ENCODE assay signal across 23 cellular contexts in genomic region chr7:773622-773915, GRCh38.
"Had no signal": no experiment of that assay in that cellular context is flagged by ENCODE, and none has a peak within 500 bp of the region (broad histone marks: within the 10 kb centered on the region; RNA-seq: fewer than 3 reads in every experiment).

No MANE protein-coding gene starts in this region.

- DNase-seq: hippocampal formation; left colon; lower lobe of right lung; mammary epithelial cell; midbrain; naive thymus-derived CD4-positive, alpha-beta T cell; stimulated activated CD4-positive, alpha-beta T cell treated with anti-CD3 and anti-CD28 coated beads, Interleukin-1b, Interleukin-23, amount 100 ng/mL, for 48 hours; stimulated activated CD4-positive, alpha-beta T cell treated with anti-CD3 and anti-CD28 coated beads, Interleukin-2, amount 100 ng/mL, for 48 hours; stimulated activated CD4-positive, alpha-beta T cell treated with anti-CD3 and anti-CD28 coated beads, Interleukin-4, amount 100 ng/mL, for 4 hours; stimulated activated CD8-positive, alpha-beta memory T cell treated with anti-CD3 and anti-CD28 coated beads, Interleukin-4, amount 100 ng/mL, for 48 hours; stimulated activated naive CD4-positive, alpha-beta T cell treated with Interleukin-2 at 50 U/mL for 16 hours; stimulated activated naive CD8-positive, alpha-beta T cell treated with anti-CD3 and anti-CD28 coated beads, Interleukin-15, amount 100 ng/mL, for 72 hours; uterus had no signal

- H3K27me3 Mint-ChIP-seq: naive thymus-derived CD4-positive, alpha-beta T cell; natural killer cell treated with Interleukin-12 subunit alpha and Interleukin-12 subunit beta and Interleukin-15 and Interleukin-18, amount 100 ng/mL, for 72 hours; stimulated activated memory B cell treated with anti-CD40 and anti-IgM and Interleukin-4, amounts not matched to agents 10 μg/mL and 1 μg/mL and 100 μg/mL, for 72 hours; stimulated activated naive CD8-positive, alpha-beta T cell treated with anti-CD3 and anti-CD28 coated beads, Interleukin-15, amount 100 ng/mL, for 72 hours; type B pancreatic cell had no signal

- H3K4me3 Mint-ChIP-seq: naive thymus-derived CD4-positive, alpha-beta T cell; natural killer cell treated with Interleukin-12 subunit alpha and Interleukin-12 subunit beta and Interleukin-15 and Interleukin-18, amount 100 ng/mL, for 72 hours; stimulated activated memory B cell treated with anti-CD40 and anti-IgM and Interleukin-4, amounts not matched to agents 10 μg/mL and 1 μg/mL and 100 μg/mL, for 72 hours; stimulated activated naive CD8-positive, alpha-beta T cell treated with anti-CD3 and anti-CD28 coated beads, Interleukin-15, amount 100 ng/mL, for 72 hours; type B pancreatic cell had no signal

- H3K9me3 ChIP-seq: left lung, lower lobe of right lung, mucosa of descending colon, psoas muscle, tibial nerve, uterus had no signal

- ATAC-seq: stimulated activated memory B cell treated with anti-CD40 and anti-IgM and Interleukin-4, amounts not matched to agents 10 μg/mL and 1 μg/mL and 100 μg/mL, for 72 hours had no signal

- H3K4me1 Mint-ChIP-seq: naive thymus-derived CD4-positive, alpha-beta T cell; stimulated activated memory B cell treated with anti-CD40 and anti-IgM and Interleukin-4, amounts not matched to agents 10 μg/mL and 1 μg/mL and 100 μg/mL, for 72 hours; stimulated activated naive CD8-positive, alpha-beta T cell treated with anti-CD3 and anti-CD28 coated beads, Interleukin-15, amount 100 ng/mL, for 72 hours had no signal

- H3K36me3 ChIP-seq: uterus had no signal

- H3K27ac ChIP-seq: left lung, lower lobe of right lung, parathyroid adenoma, psoas muscle, tibial nerve had no signal

- H3K4me3 ChIP-seq: left lung, lower lobe of right lung, mucosa of descending colon, psoas muscle, smooth muscle cell, tibial nerve, uterus had no signal

- H3K27ac Mint-ChIP-seq: naive thymus-derived CD4-positive, alpha-beta T cell; natural killer cell treated with Interleukin-12 subunit alpha and Interleukin-12 subunit beta and Interleukin-15 and Interleukin-18, amount 100 ng/mL, for 72 hours; stimulated activated memory B cell treated with anti-CD40 and anti-IgM and Interleukin-4, amounts not matched to agents 10 μg/mL and 1 μg/mL and 100 μg/mL, for 72 hours; stimulated activated naive CD8-positive, alpha-beta T cell treated with anti-CD3 and anti-CD28 coated beads, Interleukin-15, amount 100 ng/mL, for 72 hours; type B pancreatic cell had no signal

- H3K4me2 ChIP-seq: smooth muscle cell had no signal

- H2AFZ ChIP-seq: parathyroid adenoma had no signal

- H3K79me2 ChIP-seq: parathyroid adenoma had no signal

- FAIRE-seq: keratinocyte had no signal

- H3K9ac ChIP-seq: parathyroid adenoma had no signal

- H3K36me3 Mint-ChIP-seq: type B pancreatic cell had no signal

- H3K27me3 ChIP-seq: left lung, tibial nerve, uterus had no signal

- H3K9me3 Mint-ChIP-seq: naive thymus-derived CD4-positive, alpha-beta T cell; natural killer cell treated with Interleukin-12 subunit alpha and Interleukin-12 subunit beta and Interleukin-15 and Interleukin-18, amount 100 ng/mL, for 72 hours; stimulated activated memory B cell treated with anti-CD40 and anti-IgM and Interleukin-4, amounts not matched to agents 10 μg/mL and 1 μg/mL and 100 μg/mL, for 72 hours; stimulated activated naive CD8-positive, alpha-beta T cell treated with anti-CD3 and anti-CD28 coated beads, Interleukin-15, amount 100 ng/mL, for 72 hours; type B pancreatic cell had no signal
